Comparison of ENCODE assay signal across 9 cellular contexts in the genomic region with DNA sequence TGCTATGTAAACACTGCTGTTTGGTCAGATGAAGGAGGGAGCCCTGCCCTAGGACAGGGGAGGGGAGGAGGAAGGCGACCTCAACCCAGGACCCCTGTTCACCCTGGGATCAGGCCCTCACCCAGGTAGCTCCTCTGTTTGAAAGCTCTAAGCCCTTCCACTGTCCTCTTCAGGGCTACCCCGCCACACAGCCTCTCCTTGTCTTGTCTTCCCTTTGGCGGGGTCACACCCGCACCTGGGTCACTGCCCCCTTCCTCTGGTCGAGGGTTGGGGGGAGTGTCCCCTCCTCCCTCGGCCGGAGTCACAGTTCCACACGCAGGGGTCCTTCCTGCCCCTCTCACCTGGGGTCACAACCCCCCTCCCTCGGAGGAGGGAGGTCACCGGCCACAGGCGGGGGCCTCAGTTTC. TPM values are rescaled to one million over a fixed set of nuclear protein-coding genes. Genes with fewer than 3 reads are reported as not detected.
DNase-seq lines count a peak whose midpoint lies in the region; ATAC-seq and TF ChIP-seq lines count a peak whose summit lies in the region.
"Had no signal": no experiment of that assay in that cellular context is flagged by ENCODE, and none has a peak within 500 bp of the region (broad histone marks: within the 10 kb centered on the region; RNA-seq: fewer than 3 reads in every experiment).

No MANE protein-coding gene starts in this region.

- H3K4me1 Mint-ChIP-seq in activated T-helper 1 cell treated with anti-CD3 and anti-CD28 coated beads, Interleukin-12 subunit alpha, Interleukin-12 subunit beta, Interleukin-2, Interleukin-4 antibody, amounts not matched to agents 30 ng/mL and 10 ng/mL and 1 ng/mL, durations not matched to agents 14 hours and 24 hours and 36 hours (ENCODE audit: low read depth): peaks cover 21% of the 10 kb centered on the region

- peaks cover 7 to 17% of the 10 kb centered on the region in 2 experiments; a peak in 2 of 3 replicates for H3K36me3 ChIP-seq in HEK293 (ENCODE audit: control insufficient read depth in 2 of 2, insufficient read depth in 1 of 2, low read length in 2 of 2)
- H3K36me3 ChIP-seq in iPS DF 6.9 (ENCODE audit: control insufficient read depth, insufficient read depth, low read length): 0 out of 2 replicates have a peak, but pooled peaks cover 4% of the 10 kb centered on the region
- H3K36me3 ChIP-seq in subcutaneous abdominal adipose tissue (ENCODE audit: control insufficient read depth in 5 of 5, insufficient read depth in 5 of 5, low read length in 5 of 5): peaks cover 3 to 7% (median 4%) of the 10 kb centered on the region in 5 donors

- DNase-seq in AG08396 (ENCODE audit: low spot score) (peak; percentile 2), iPS DF 6.9 (ENCODE audit: low read depth, low spot score) (no peak), NCI-H526 (lab: John Stamatoyannopoulos, UW) (no peak), HPDE6-E6E7 (ENCODE audit: extremely low spot score) (no peak)
- DNase-seq in activated T-helper 1 cell treated with anti-CD3 and anti-CD28 coated beads, Interleukin-12 subunit alpha, Interleukin-12 subunit beta, Interleukin-2, Interleukin-4 antibody, amounts not matched to agents 30 ng/mL and 10 ng/mL and 1 ng/mL, durations not matched to agents 14 hours and 24 hours and 36 hours (ENCODE audit: low spot score): no peak

- peak overlapping the region; percentile 80 for H3K4me3 ChIP-seq in HEK293 (ENCODE audit: low read depth, low read length)
- peak overlapping the region; percentile 87; the same call in 1 of the 2 replicates for H3K4me3 ChIP-seq in iPS DF 6.9 (ENCODE audit: low read length)
- H3K4me3 ChIP-seq in subcutaneous abdominal adipose tissue (ENCODE audit: low read depth in 1 of 5, low read length in 5 of 5): peak overlapping the region; percentile 64 to 89 (median 85)

- POLR2A ChIA-PET in HEK293 (lab: Yijun Ruan, JAX): interaction anchor here (0.6 to 5.0 kb wide), 4 partner anchors 12 to 283 kb away, joined by 3 to 31 read pairs (median 9); partner anchors contain the start of genes CELF1, KBTBD4, NDUFS3 and NUP160

- H3K9me3 Mint-ChIP-seq in activated T-helper 1 cell treated with anti-CD3 and anti-CD28 coated beads, Interleukin-12 subunit alpha, Interleukin-12 subunit beta, Interleukin-2, Interleukin-4 antibody, amounts not matched to agents 30 ng/mL and 10 ng/mL and 1 ng/mL, durations not matched to agents 14 hours and 24 hours and 36 hours: no peaks in the 10 kb centered on the region

- H3K27me3 ChIP-seq in iPS DF 6.9 (ENCODE audit: control insufficient read depth, insufficient read depth, low read length): no peaks in the 10 kb centered on the region
- H3K27me3 ChIP-seq in subcutaneous abdominal adipose tissue (ENCODE audit: control insufficient read depth in 5 of 5, insufficient read depth in 4 of 5, low read length in 5 of 5): no peaks in the 10 kb centered on the region

- H3K4me1 ChIP-seq in HEK293 (ENCODE audit: control insufficient read depth, insufficient read depth, low read length) (no peaks in the 10 kb centered on the region), iPS DF 6.9 (ENCODE audit: control insufficient read depth, insufficient read depth, low read length) (no peaks in the 10 kb centered on the region), subcutaneous abdominal adipose tissue (ENCODE audit: control insufficient read depth in 5 of 5, insufficient read depth in 5 of 5, low read length in 5 of 5) (peaks cover 5 to 29% (median 17%) of the 10 kb centered on the region in 5 donors)

- peak overlapping the region; percentile 81 to 94 (median 92) for H3K9ac ChIP-seq in subcutaneous abdominal adipose tissue (ENCODE audit: low read length in 5 of 5)

- intact Hi-C loops in activated T-helper 1 cell treated with anti-CD3 and anti-CD28 coated beads, Interleukin-12 subunit alpha, Interleukin-12 subunit beta, Interleukin-2, Interleukin-4 antibody, amounts not matched to agents 30 ng/mL and 10 ng/mL and 1 ng/mL, durations not matched to agents 14 hours and 24 hours and 36 hours (cut with micrococcal nuclease): loop anchor here (1.0 kb wide), 2 partner anchors 12 to 13 kb away; partner anchors contain the start of genes CELF1 and KBTBD4

- CTCF ChIA-PET in HEK293 (lab: Yijun Ruan, JAX): interaction anchor here (0.7 to 4.1 kb wide), 5 partner anchors 12 to 350 kb away, joined by 3 to 16 read pairs (median 4); partner anchors contain the start of genes CELF1 and DDB2

- peaks cover 9% of the 10 kb centered on the region for H3K36me3 Mint-ChIP-seq in activated T-helper 1 cell treated with anti-CD3 and anti-CD28 coated beads, Interleukin-12 subunit alpha, Interleukin-12 subunit beta, Interleukin-2, Interleukin-4 antibody, amounts not matched to agents 30 ng/mL and 10 ng/mL and 1 ng/mL, durations not matched to agents 14 hours and 24 hours and 36 hours (ENCODE audit: low read depth)

- peak overlapping the region; percentile 93 for H3K27ac ChIP-seq in HEK293 (ENCODE audit: extremely low read depth, low read depth, low read length)
- H3K27ac ChIP-seq in iPS DF 6.9 (ENCODE audit: low read length): no peak overlapping the region
- peak overlapping the region; percentile 84 for H3K27ac ChIP-seq in subcutaneous abdominal adipose tissue (ENCODE audit: low read depth, low read length)

- no peaks in the 10 kb centered on the region for H3K9me3 ChIP-seq in HEK293 (ENCODE audit: control insufficient read depth, insufficient read depth, low read depth, low read length)
- H3K9me3 ChIP-seq in iPS DF 6.9 (ENCODE audit: control insufficient read depth, insufficient read depth, low read length): no peaks in the 10 kb centered on the region
- no peaks in the 10 kb centered on the region for H3K9me3 ChIP-seq in subcutaneous abdominal adipose tissue (ENCODE audit: control insufficient read depth in 5 of 5, low read length in 5 of 5)

- no CpG with 5 or more reads among the region's 11 CpGs for WGBS in iPS DF 6.9 (ENCODE audit: insufficient coverage, insufficient read length)

- H3K27ac Mint-ChIP-seq in activated T-helper 1 cell treated with anti-CD3 and anti-CD28 coated beads, Interleukin-12 subunit alpha, Interleukin-12 subunit beta, Interleukin-2, Interleukin-4 antibody, amounts not matched to agents 30 ng/mL and 10 ng/mL and 1 ng/mL, durations not matched to agents 14 hours and 24 hours and 36 hours: peak overlapping the region; percentile 73

- H3K4me3 Mint-ChIP-seq in activated T-helper 1 cell treated with anti-CD3 and anti-CD28 coated beads, Interleukin-12 subunit alpha, Interleukin-12 subunit beta, Interleukin-2, Interleukin-4 antibody, amounts not matched to agents 30 ng/mL and 10 ng/mL and 1 ng/mL, durations not matched to agents 14 hours and 24 hours and 36 hours: peak overlapping the region; percentile 80

- no peak for TF ChIP-seq CTCF in HEK293 (tag by site-specific recombination; IDR thresholded peaks at IDR 0.05)

- ATAC-seq in GM18858 (IDR thresholded peaks at IDR 0.05; ENCODE audit: unreplicated experiment): no peak

- H3K27me3 Mint-ChIP-seq in activated T-helper 1 cell treated with anti-CD3 and anti-CD28 coated beads, Interleukin-12 subunit alpha, Interleukin-12 subunit beta, Interleukin-2, Interleukin-4 antibody, amounts not matched to agents 30 ng/mL and 10 ng/mL and 1 ng/mL, durations not matched to agents 14 hours and 24 hours and 36 hours (ENCODE audit: insufficient read depth): no peaks in the 10 kb centered on the region

TF ChIP-seq in HEK293, 187 proteins besides CTCF, POLR2A, EP300 and RAD21 (continues in another document):
- TF ChIP-seq ZNF24 (tag by site-specific recombination; IDR thresholded peaks at IDR 0.05): no peak
- TF ChIP-seq MZF1 (tag by site-specific recombination; IDR thresholded peaks at IDR 0.05; ENCODE audit: borderline replicate concordance): no peak
- TF ChIP-seq, protein P1, sequence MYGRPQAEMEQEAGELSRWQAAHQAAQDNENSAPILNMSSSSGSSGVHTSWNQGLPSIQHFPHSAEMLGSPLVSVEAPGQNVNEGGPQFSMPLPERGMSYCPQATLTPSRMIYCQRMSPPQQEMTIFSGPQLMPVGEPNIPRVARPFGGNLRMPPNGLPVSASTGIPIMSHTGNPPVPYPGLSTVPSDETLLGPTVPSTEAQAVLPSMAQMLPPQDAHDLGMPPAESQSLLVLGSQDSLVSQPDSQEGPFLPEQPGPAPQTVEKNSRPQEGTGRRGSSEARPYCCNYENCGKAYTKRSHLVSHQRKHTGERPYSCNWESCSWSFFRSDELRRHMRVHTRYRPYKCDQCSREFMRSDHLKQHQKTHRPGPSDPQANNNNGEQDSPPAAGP (tag by site-specific recombination; IDR thresholded peaks at IDR 0.05): 0 out of 2 replicates have a peak, but pooled peaks have one; percentile 30
- no peak for TF ChIP-seq ZNF221 (tag by site-specific recombination; IDR thresholded peaks at IDR 0.05; ENCODE audit: borderline replicate concordance)
- TF ChIP-seq ZNF335 (tag by site-specific recombination; conservative IDR thresholded peaks at IDR 0.05): peak; percentile 82
- no peak for TF ChIP-seq ZNF114 (tag by site-specific recombination; IDR thresholded peaks at IDR 0.05)
- TF ChIP-seq ZBTB7A (tag by site-specific recombination; IDR thresholded peaks at IDR 0.05; ENCODE audit: low read depth): no peak

RNA-seq across cellular contexts. Expression of gene PTPMT1, which starts 0.5 kb away (rescaled TPM):
- 57.5 and 60.6 TPM in 2 replicates for total RNA-seq in activated T-helper 1 cell treated with anti-CD3 and anti-CD28 coated beads, Interleukin-12 subunit alpha, Interleukin-12 subunit beta, Interleukin-2, Interleukin-4 antibody, amounts not matched to agents 30 ng/mL and 10 ng/mL and 1 ng/mL, durations not matched to agents 14 hours and 24 hours and 36 hours

RNA-seq across cellular contexts. Expression of gene CELF1, which starts 12.0 kb away (rescaled TPM):
- 148 and 155 TPM in 2 replicates for total RNA-seq in activated T-helper 1 cell treated with anti-CD3 and anti-CD28 coated beads, Interleukin-12 subunit alpha, Interleukin-12 subunit beta, Interleukin-2, Interleukin-4 antibody, amounts not matched to agents 30 ng/mL and 10 ng/mL and 1 ng/mL, durations not matched to agents 14 hours and 24 hours and 36 hours

RNA-seq across cellular contexts. Expression of gene KBTBD4, which starts 13.8 kb away (rescaled TPM):
- total RNA-seq in activated T-helper 1 cell treated with anti-CD3 and anti-CD28 coated beads, Interleukin-12 subunit alpha, Interleukin-12 subunit beta, Interleukin-2, Interleukin-4 antibody, amounts not matched to agents 30 ng/mL and 10 ng/mL and 1 ng/mL, durations not matched to agents 14 hours and 24 hours and 36 hours: 16.3 and 19.0 TPM in 2 replicates

RNA-seq across cellular contexts. Expression of gene NDUFS3, which starts 13.9 kb away (rescaled TPM):
- 148 and 152 TPM in 2 replicates for total RNA-seq in activated T-helper 1 cell treated with anti-CD3 and anti-CD28 coated beads, Interleukin-12 subunit alpha, Interleukin-12 subunit beta, Interleukin-2, Interleukin-4 antibody, amounts not matched to agents 30 ng/mL and 10 ng/mL and 1 ng/mL, durations not matched to agents 14 hours and 24 hours and 36 hours

RNA-seq across cellular contexts. Expression of gene FAM180B, which starts 21.5 kb away (rescaled TPM):
- total RNA-seq in activated T-helper 1 cell treated with anti-CD3 and anti-CD28 coated beads, Interleukin-12 subunit alpha, Interleukin-12 subunit beta, Interleukin-2, Interleukin-4 antibody, amounts not matched to agents 30 ng/mL and 10 ng/mL and 1 ng/mL, durations not matched to agents 14 hours and 24 hours and 36 hours: 0.24 TPM in 1 of 2 replicates, not detected in the other
- total RNA-seq: lung microvascular endothelial cell had no signal
